ENCODE assay signal across 21 cellular contexts in genomic region chr1:25170439-25170838, GRCh38.
DNase-seq lines count a peak whose midpoint lies in the region; ATAC-seq, FAIRE-seq and TF ChIP-seq lines count a peak whose summit lies in the region.
"Had no signal": no experiment of that assay in that cellular context is flagged by ENCODE, and none has a peak within 500 bp of the region (broad histone marks: within the 10 kb centered on the region; RNA-seq: fewer than 3 reads in every experiment).

No MANE protein-coding gene starts in this region.

- WGBS in HepG2 (ENCODE audit: low lambda C conversion rate): 95% methylated on average over 6 of the region's 6 CpGs
- 100% methylated on average over 1 of the region's 6 CpGs for WGBS in right lobe of liver (ENCODE audit: insufficient coverage, low coverage, low lambda C conversion rate, missing lambda C conversion rate)
- WGBS in K562 (ENCODE audit: insufficient coverage, low coverage, missing lambda C conversion rate): 7% methylated on average over 5 of the region's 6 CpGs
- no CpG with 5 or more reads among the region's 6 CpGs for WGBS in neuronal stem cell (ENCODE audit: extremely low coverage in 2 of 2, insufficient read length in 2 of 2, insufficient replicate concordance in 1 of 2), 2 donors

- H4K20me1 ChIP-seq in HepG2 (ENCODE audit: insufficient read depth, low read length) (no peaks in the 10 kb centered on the region), K562 (replicated peaks; ENCODE audit: control insufficient read depth, insufficient read depth, low read length) (no peaks in the 10 kb centered on the region)

- no peak for TF ChIP-seq RAD21 in HepG2 (CRISPR knock-in tag; IDR thresholded peaks at IDR 0.05)
- TF ChIP-seq RAD21 in K562 (CRISPR knock-in tag; conservative IDR thresholded peaks at IDR 0.05 in 1 of 2, IDR thresholded peaks at IDR 0.05 in 1 of 2): no peak

- H4K8ac ChIP-seq in neuronal stem cell (ENCODE audit: low read depth, low read length): no peak overlapping the region

- CTCF ChIA-PET in HepG2 (lab: Yijun Ruan, JAX; ENCODE audit: low intra/inter-chr PET ratio, low total read pairs): no interaction called here
- CTCF ChIA-PET in K562 (lab: Yijun Ruan, JAX; ENCODE audit: low intra/inter-chr PET ratio): no interaction called here

- no peak overlapping the region for H2BK12ac ChIP-seq in neuronal stem cell (ENCODE audit: low read length)

- H3K4ac ChIP-seq in neuronal stem cell (ENCODE audit: low read length): no peak overlapping the region

- H3K9me3 ChIP-seq in HepG2 (ENCODE audit: low read length) (no peaks in the 10 kb centered on the region), right lobe of liver (no peaks in the 10 kb centered on the region), K562 (replicated peaks; ENCODE audit: control insufficient read depth, insufficient read depth, low read depth, low read length) (no peaks in the 10 kb centered on the region), neuronal stem cell (replicated peaks in 1 of 2; ENCODE audit: control insufficient read depth in 2 of 2, insufficient read depth in 1 of 2, low read depth in 1 of 2, low read length in 2 of 2) (peaks cover 0 to 3% of the 10 kb centered on the region in 2 donors)
- H3K9me3 ChIP-seq: BLaER1 had no signal

- BruUV-seq in HepG2 (replicated peaks; lab: Mats Ljungman, UMichigan) (no TSS peak), K562 (replicated peaks; lab: Mats Ljungman, UMichigan) (no TSS peak)

- H3K4me1 ChIP-seq in HepG2 (ENCODE audit: insufficient read depth, low read length): peaks cover 88% of the 10 kb centered on the region
- peaks cover 0 to 17% (median 4%) of the 10 kb centered on the region in 4 donors for H3K4me1 ChIP-seq in right lobe of liver
- H3K4me1 ChIP-seq in K562 (replicated peaks in 1 of 2; ENCODE audit: control insufficient read depth in 2 of 2, insufficient read depth in 2 of 2, low read length in 2 of 2): no peaks in the 10 kb centered on the region
- H3K4me1 ChIP-seq in neuronal stem cell (ENCODE audit: control insufficient read depth in 2 of 2, insufficient read depth in 1 of 2, low read depth in 1 of 2, low read length in 2 of 2): peaks cover 2 to 13% of the 10 kb centered on the region in 2 donors

- no peak for TF ChIP-seq CTCF in HepG2 (CRISPR knock-in tag; IDR thresholded peaks at IDR 0.05)
- no peak for TF ChIP-seq CTCF in right lobe of liver (IDR thresholded peaks at IDR 0.05)
- TF ChIP-seq CTCF in K562 (IDR thresholded peaks at IDR 0.05 in 2 of 3, conservative IDR thresholded peaks at IDR 0.05 in 1 of 3; ENCODE audit: insufficient read depth in 2 of 3, low read depth in 1 of 3, low read length in 3 of 3): no peak

- peak overlapping the region; percentile 67 for H3K23ac ChIP-seq in neuronal stem cell (ENCODE audit: low read depth, low read length, poor library complexity)

- H2AK5ac ChIP-seq in neuronal stem cell (ENCODE audit: low read depth, low read length): no peak overlapping the region

- H3K18ac ChIP-seq in neuronal stem cell (ENCODE audit: low read length): no peak overlapping the region

- H3K9ac ChIP-seq in HepG2 (ENCODE audit: insufficient read depth, low read depth, low read length) (no peak overlapping the region), K562 (ENCODE audit: insufficient read depth in 1 of 2, low read depth in 2 of 2, low read length in 2 of 2) (no peak overlapping the region), neuronal stem cell (ENCODE audit: low read depth, low read length, poor library complexity) (no peak overlapping the region)
- H3K9ac ChIP-seq: BLaER1, GM23248 had no signal

- H2BK120ac ChIP-seq in neuronal stem cell (ENCODE audit: low read depth, low read length): no peak overlapping the region

- no peak overlapping the region for H3K27ac ChIP-seq in HepG2 (ENCODE audit: extremely low read length, insufficient read depth, low read length)
- no peak overlapping the region for H3K27ac ChIP-seq in right lobe of liver
- H3K27ac ChIP-seq in K562 (ENCODE audit: extremely low read depth, low read depth, low read length): no peak overlapping the region
- H3K27ac ChIP-seq in neuronal stem cell (replicated peaks; ENCODE audit: low read length): no peak overlapping the region
- H3K27ac ChIP-seq: BLaER1, C4-2B, GM23248 had no signal

- H3K36me3 ChIP-seq in HepG2 (replicated peaks in 1 of 2; ENCODE audit: control insufficient read depth in 1 of 2, insufficient read depth in 2 of 2, low read length in 2 of 2) (no peaks in the 10 kb centered on the region), right lobe of liver (no peaks in the 10 kb centered on the region), K562 (ENCODE audit: control insufficient read depth, insufficient read depth, low read length) (no peaks in the 10 kb centered on the region), neuronal stem cell (replicated peaks in 1 of 2; ENCODE audit: control insufficient read depth in 2 of 2, insufficient read depth in 2 of 2, low read length in 2 of 2) (no peaks in the 10 kb centered on the region)
- H3K36me3 ChIP-seq: BLaER1 had no signal

- H3K27me3 ChIP-seq in HepG2 (ENCODE audit: control insufficient read depth in 1 of 2, insufficient read depth in 2 of 2, low read length in 2 of 2): no peaks in the 10 kb centered on the region
- H3K27me3 ChIP-seq in right lobe of liver: no peaks in the 10 kb centered on the region
- H3K27me3 ChIP-seq in K562 (ENCODE audit: control insufficient read depth in 2 of 2, insufficient read depth in 2 of 2, low read length in 2 of 2): peaks cover 24 to 48% of the 10 kb centered on the region in 2 experiments; a peak in 4 of 5 replicates
- peaks cover 0 to 24% (median 0%) of the 10 kb centered on the region in 3 experiments for H3K27me3 ChIP-seq in neuronal stem cell (ENCODE audit: control insufficient read depth in 3 of 3, insufficient read depth in 3 of 3, low read depth in 1 of 3, low read length in 3 of 3)

- H3K4me3 ChIP-seq in HepG2 (replicated peaks in 1 of 3; ENCODE audit: insufficient read depth in 1 of 3, low read depth in 2 of 3, low read length in 3 of 3) (no peak overlapping the region), right lobe of liver (no peak overlapping the region), K562 (no peak overlapping the region), neuronal stem cell (ENCODE audit: low read length in 2 of 2) (no peak overlapping the region)
- H3K4me3 ChIP-seq: BLaER1, GM12878, GM23248 had no signal

- no peak overlapping the region for H4K91ac ChIP-seq in neuronal stem cell (ENCODE audit: low read depth, low read length, poor library complexity)

- intact Hi-C loops in HepG2 (cut with micrococcal nuclease; ENCODE audit: unreplicated experiment): no loop called here
- intact Hi-C loops in right lobe of liver (cut with DNase I): no loop called here
- intact Hi-C loops in K562 (cut with micrococcal nuclease): no loop called here

- no peak for TF ChIP-seq EP300 in HepG2 (IDR thresholded peaks at IDR 0.05; ENCODE audit: low read depth in 2 of 2, low read length in 2 of 2)
- TF ChIP-seq EP300 in HepG2 (CRISPR knock-in tag; IDR thresholded peaks at IDR 0.05; ENCODE audit: borderline replicate concordance): no peak
- no peak for TF ChIP-seq EP300 in K562 (IDR thresholded peaks at IDR 0.05; ENCODE audit: low read length)

- H3K79me2 ChIP-seq in HepG2 (ENCODE audit: insufficient read depth, low read length) (no peaks in the 10 kb centered on the region), K562 (ENCODE audit: control insufficient read depth, insufficient read depth, low read length) (no peaks in the 10 kb centered on the region)

- in situ Hi-C loops in HepG2 (cut with HindIII; ENCODE audit: extremely low pct_ligation_motif_present, low pct_unique_long_range_greater_than_20kb): no loop called here
- in situ Hi-C loops in K562 (cut with MboI): no loop called here

- H2AFZ ChIP-seq in HepG2 (ENCODE audit: low read length): no peak overlapping the region
- no peak overlapping the region for H2AFZ ChIP-seq in K562 (ENCODE audit: low read depth, low read length)
- H2AFZ ChIP-seq in neuronal stem cell (ENCODE audit: low read length): no peak overlapping the region
- H2AFZ ChIP-seq: GM23248 had no signal

- DNase-seq in HepG2 (ENCODE audit: low spot score): no peak
- DNase-seq in right lobe of liver: no peak
- DNase-seq in K562 (ENCODE audit: extremely low read depth in 1 of 4, low spot score in 3 of 4): peak in 1 of 4 experiments; percentile 11
- DNase-seq in neuronal stem cell (ENCODE audit: low spot score): no peak
- DNase-seq in activated naive CD4-positive, alpha-beta T cell (lab: John Stamatoyannopoulos, UW): no peak
- DNase-seq in NCI-H146 treated with DMSO at 0.1 percent for 48 hours (lab: John Stamatoyannopoulos, UW; ENCODE audit: unreplicated experiment): no peak
- DNase-seq: CD4-positive, CD25-positive, alpha-beta regulatory T cell; DMS 273 treated with DMSO at 0.1 percent for 48 hours; DMS79; EL; GDM1; GM23248; H7; HCEC 1CT had no signal

- H3K14ac ChIP-seq in neuronal stem cell (ENCODE audit: low read length): no peak overlapping the region

- no peak overlapping the region for H2BK15ac ChIP-seq in neuronal stem cell (ENCODE audit: low read length)

- no peak for FAIRE-seq in HepG2 (lab: Jason Lieb, UNC)
- FAIRE-seq in K562 (lab: Jason Lieb, UNC): no peak
- FAIRE-seq: D721Med, GM12878, GM19239, H1 had no signal

- H3K79me1 ChIP-seq in neuronal stem cell (ENCODE audit: low read depth, low read length): no peaks in the 10 kb centered on the region

- POLR2A ChIA-PET in HepG2 (lab: Yijun Ruan, JAX) (no interaction called here), K562 (lab: Yijun Ruan, JAX) (interaction anchor here (2.4 kb wide), 1 partner anchor 23 kb away, joined by 8 read pairs; no protein-coding TSS in a partner anchor)

- no peaks in the 10 kb centered on the region for H3K9me1 ChIP-seq in K562 (ENCODE audit: control insufficient read depth, insufficient read depth, low read length)

- no peak overlapping the region for H2BK5ac ChIP-seq in neuronal stem cell (ENCODE audit: low read length)

- H3K4me2 ChIP-seq in HepG2 (ENCODE audit: low read depth, low read length): no peak overlapping the region
- no peak overlapping the region for H3K4me2 ChIP-seq in K562 (ENCODE audit: insufficient read depth, low read length)
- no peak overlapping the region for H3K4me2 ChIP-seq in neuronal stem cell (ENCODE audit: insufficient read depth, low read length, poor library complexity, severe bottlenecking)
- H3K4me2 ChIP-seq: BLaER1 had no signal

- ATAC-seq in HepG2 (no peak), right lobe of liver (no peak), K562 (no peak)
- ATAC-seq: CD8-positive, alpha-beta T cell; GM12878 had no signal

- TF ChIP-seq POLR2A in HepG2 (IDR thresholded peaks at IDR 0.05; ENCODE audit: insufficient read depth in 1 of 2, low read depth in 2 of 2, low read length in 2 of 2): no peak
- TF ChIP-seq POLR2A in right lobe of liver (IDR thresholded peaks at IDR 0.05): no peak
- TF ChIP-seq POLR2A in K562 (conservative IDR thresholded peaks at IDR 0.05): no peak

TF ChIP-seq in HepG2, 621 proteins besides CTCF, POLR2A, EP300 and RAD21 (continues in another document):
- TF ChIP-seq MAFF (IDR thresholded peaks at IDR 0.05; ENCODE audit: low read depth, low read length) (no peak), POLR2AphosphoS2 (IDR thresholded peaks at IDR 0.05; ENCODE audit: low read depth, low read length) (no peak)

TF ChIP-seq in K562, 482 proteins besides CTCF, POLR2A, EP300 and RAD21:
- TF ChIP-seq RBM25 (IDR thresholded peaks at IDR 0.05; ENCODE audit: low read depth, low read length, severe bottlenecking) (peak; percentile 32), EP400 (IDR thresholded peaks at IDR 0.05) (no peak)

Comparison
In these comparisons a context has a peak if more than half of its experiments do, and no peak if none do; other contexts are left out.
1. Of the 241 proteins assayed by ChIP-seq in both HepG2 and K562: peak only in HepG2: ADNP; only in K562: none; in both: none; in neither: 240.